In the genomic region with DNA sequence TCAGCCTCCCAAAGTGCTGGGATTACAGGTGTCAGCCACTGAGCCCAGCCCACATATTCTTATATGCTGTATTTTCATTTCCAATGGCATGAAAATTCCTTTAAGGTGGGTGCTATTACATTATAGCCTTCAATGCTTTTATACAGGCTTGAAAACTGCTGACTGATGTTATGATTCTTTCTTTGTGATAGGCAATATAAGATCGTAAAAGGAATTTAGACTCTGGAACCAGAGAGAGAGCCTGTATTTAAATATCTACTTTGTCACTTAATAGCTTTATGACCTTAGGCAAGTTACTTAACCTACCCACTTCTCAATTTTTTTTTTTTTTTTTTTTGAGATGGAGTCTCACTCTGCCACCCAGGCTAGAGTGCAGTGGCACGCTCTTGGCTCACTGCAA, we compare ENCODE assay signal across 31 cellular contexts. TPM values are rescaled to one million over a fixed set of nuclear protein-coding genes. Genes with fewer than 3 reads are reported as not detected.
"Had no signal": no experiment of that assay in that cellular context is flagged by ENCODE, and none has a peak within 500 bp of the region (broad histone marks: within the 10 kb centered on the region; RNA-seq: fewer than 3 reads in every experiment).

No MANE protein-coding gene starts in this region.

- H3K36me3 ChIP-seq: adrenal gland, esophagus squamous epithelium, gastroesophageal sphincter had no signal

- ATAC-seq: activated CD4-positive, alpha-beta T cell treated with anti-CD3 and anti-CD28 coated beads for 36 hours; activated CD8-positive, alpha-beta memory T cell treated with anti-CD3 and anti-CD28 coated beads, Interleukin-2, amount 10 ng/mL, durations not matched to agents 7 days and 5 days; activated CD8-positive, alpha-beta T cell treated with anti-CD3 and anti-CD28 coated beads, Interleukin-2, amount 10 ng/mL, durations not matched to agents 7 days and 5 days; activated naive CD8-positive, alpha-beta T cell treated with anti-CD3 and anti-CD28 coated beads, Interleukin-2, amount 50 U/mL, for 24 hours; body of pancreas; gastroesophageal sphincter had no signal

- H3K9me3 ChIP-seq: adrenal gland, body of pancreas, esophagus squamous epithelium, gastroesophageal sphincter had no signal

- H3K4me3 ChIP-seq: adrenal gland, body of pancreas, esophagus squamous epithelium, gastroesophageal sphincter had no signal

- H3K27me3 ChIP-seq: adrenal gland, body of pancreas, esophagus squamous epithelium, gastroesophageal sphincter had no signal

- H3K4me1 ChIP-seq: adrenal gland, body of pancreas, esophagus squamous epithelium, gastroesophageal sphincter had no signal

- FAIRE-seq: endometrium, endothelial cell of umbilical vein had no signal

- DNase-seq: activated CD4-positive, alpha-beta memory T cell treated with anti-CD3 and anti-CD28 coated beads for 36 hours; activated CD4-positive, alpha-beta T cell treated with anti-CD3 and anti-CD28 coated beads for 36 hours; activated CD4-positive, alpha-beta T cell treated with anti-CD3 and anti-CD28 coated beads, Interleukin-2, amount 10 ng/mL, durations not matched to agents 24 days and 14 days; activated CD4-positive, CD25-positive, alpha-beta regulatory T cell; activated CD4-positive, CD25-positive, alpha-beta regulatory T cell treated with anti-CD3 and anti-CD28 coated beads, Interleukin-2, amount 50 U/mL, for 72 hours; activated CD8-positive, alpha-beta memory T cell treated with anti-CD3 and anti-CD28 coated beads, Interleukin-2, amount 10 ng/mL, durations not matched to agents 7 days and 5 days; activated CD8-positive, alpha-beta memory T cell treated with anti-CD3 and anti-CD28 coated beads, Interleukin-2, amount 50 U/mL, for 4 hours; activated CD8-positive, alpha-beta T cell treated with anti-CD3 and anti-CD28 coated beads, Interleukin-2, amount 10 ng/mL, durations not matched to agents 7 days and 5 days; activated effector memory CD4-positive, alpha-beta T cell treated with anti-CD3 and anti-CD28 coated beads, Interleukin-2, amount 50 U/mL, for 16 hours; activated naive CD4-positive, alpha-beta T cell treated with anti-CD3 and anti-CD28 coated beads for 36 hours; activated naive CD8-positive, alpha-beta T cell treated with anti-CD3 and anti-CD28 coated beads for 36 hours; activated naive CD8-positive, alpha-beta T cell treated with anti-CD3 and anti-CD28 coated beads, Interleukin-2, amount 50 U/mL, for 24 hours; activated T-cell treated with anti-CD3 and anti-CD28 coated beads, Interleukin-2, amount 50 U/mL, for 1 hour; activated T-cell treated with anti-CD3 and anti-CD28 coated beads, Interleukin-2, amount 50 U/mL, for 48 hours; amygdala; aorta; body of pancreas; caudate nucleus; cerebellar nuclear complex; cortex of kidney; dermis blood vessel endothelial cell; effector CD8-positive, alpha-beta T cell; esophagus squamous epithelium; foreskin melanocyte; T-helper 2 cell had no signal

- H3K27ac ChIP-seq: adrenal gland, body of pancreas, epithelial cell of prostate, esophagus squamous epithelium, gastroesophageal sphincter had no signal

RNA-seq across cellular contexts. Expression of gene AGBL2, which starts 26.2 kb away (rescaled TPM):
- total RNA-seq: glomerular endothelial cell had no signal
